ENCODE assay signal across 8 cellular contexts in genomic region chr1:160399544-160400283, GRCh38. TPM values are rescaled to one million over a fixed set of nuclear protein-coding genes. Genes with fewer than 3 reads are reported as not detected.
DNase-seq lines count a peak whose midpoint lies in the region; ATAC-seq and TF ChIP-seq lines count a peak whose summit lies in the region.

No MANE protein-coding gene starts in this region.

- H3K4me1 Mint-ChIP-seq in activated B cell treated with CpG ODN at 0.5 μM for 24 hours = peaks cover 42% of the 10 kb centered on the region

- intact Hi-C loops in activated B cell treated with CpG ODN at 0.5 μM for 24 hours (cut with micrococcal nuclease) (no loop called here), gastrocnemius medialis (cut with DNase I; ENCODE audit: low total_unique reads) (no loop called here)

- H3K9me2 ChIP-seq in hepatocyte (replicated peaks; ENCODE audit: insufficient read depth) = no peaks in the 10 kb centered on the region

- H3K27me3 Mint-ChIP-seq in activated B cell treated with CpG ODN at 0.5 μM for 24 hours = no peaks in the 10 kb centered on the region

- DNase-seq in activated B cell treated with CpG ODN at 0.5 μM for 24 hours (no peak), hepatocyte (ENCODE audit: low spot score) (no peak), gastrocnemius medialis (no peak), ACHN (no peak)

- no peak for TF ChIP-seq POLR2A in gastrocnemius medialis (IDR thresholded peaks at IDR 0.05)

- ATAC-seq in activated B cell treated with CpG ODN at 0.5 μM for 24 hours (ENCODE audit: low read depth) (no peak), gastrocnemius medialis (peak in 1 of 2 donors; percentile 16), GM18868 (IDR thresholded peaks at IDR 0.05; ENCODE audit: unreplicated experiment) (no peak), HG03520 (IDR thresholded peaks at IDR 0.05; ENCODE audit: unreplicated experiment) (no peak), HG03108 (IDR thresholded peaks at IDR 0.05; ENCODE audit: unreplicated experiment) (no peak)

- no peaks in the 10 kb centered on the region for H3K9me3 Mint-ChIP-seq in activated B cell treated with CpG ODN at 0.5 μM for 24 hours

- H3K79me2 ChIP-seq in hepatocyte = peaks cover 43% of the 10 kb centered on the region

- peak overlapping the region; percentile 92 for H2AFZ ChIP-seq in hepatocyte

- no peaks in the 10 kb centered on the region for H3K27me3 ChIP-seq in hepatocyte
- peaks cover 0 to 8% (median 3%) of the 10 kb centered on the region in 3 donors for H3K27me3 ChIP-seq in gastrocnemius medialis

- CTCF ChIA-PET in activated B cell treated with CpG ODN at 0.5 μM for 24 hours (lab: Charles Lee) = no interaction called here

- peak overlapping the region; percentile 71 for H3K4me3 Mint-ChIP-seq in activated B cell treated with CpG ODN at 0.5 μM for 24 hours

- peak overlapping the region; percentile 89 for H3K4me2 ChIP-seq in hepatocyte

- H3K36me3 ChIP-seq in ES-I3 (ENCODE audit: insufficient read depth, low read length) (no peaks in the 10 kb centered on the region), hepatocyte (replicated peaks; ENCODE audit: insufficient read depth, low read depth) (no peaks in the 10 kb centered on the region), gastrocnemius medialis (no peaks in the 10 kb centered on the region)

- H3K9me3 ChIP-seq in ES-I3 (ENCODE audit: control insufficient read depth, insufficient read depth, low read length) = no peaks in the 10 kb centered on the region
- no peaks in the 10 kb centered on the region for H3K9me3 ChIP-seq in hepatocyte (ENCODE audit: low read depth)
- H3K9me3 ChIP-seq in gastrocnemius medialis = no peaks in the 10 kb centered on the region

- in situ Hi-C loops in gastrocnemius medialis (cut with MboI; ENCODE audit: low sequenced_read_pairs in 4 of 4) = no loop called here
- in situ Hi-C loops in ACHN (cut with HindIII; ENCODE audit: low pct_ligation_motif_present, low pct_unique_long_range_greater_than_20kb, low sequenced_read_pairs) = no loop called here

- H3K4me1 ChIP-seq in ES-I3 (ENCODE audit: insufficient read depth, low read length) (peaks cover 42% of the 10 kb centered on the region), hepatocyte (ENCODE audit: insufficient read depth) (peaks cover 13% of the 10 kb centered on the region), gastrocnemius medialis (peaks cover 0 to 6% of the 10 kb centered on the region in 2 donors)

- POLR2A ChIA-PET in activated B cell treated with CpG ODN at 0.5 μM for 24 hours (lab: Charles Lee) = interaction anchor here (0.6 to 0.7 kb wide), 2 partner anchors 143 to 733 kb away, joined by 3 to 5 read pairs; no protein-coding TSS in a partner anchor

- H4K20me1 ChIP-seq in hepatocyte (ENCODE audit: insufficient read depth, poor library complexity, severe bottlenecking) = no peaks in the 10 kb centered on the region

- peak overlapping the region; percentile 82 for H3K27ac ChIP-seq in hepatocyte
- H3K27ac ChIP-seq in gastrocnemius medialis = peak overlapping the region in 1 of 4 donors; percentile 64

- 30% methylated on average over 19 of the region's 19 CpGs for WGBS in hepatocyte (ENCODE audit: low lambda C conversion rate, missing lambda C conversion rate)

- no peak overlapping the region for H3K27ac Mint-ChIP-seq in activated B cell treated with CpG ODN at 0.5 μM for 24 hours

- TF ChIP-seq CTCF in activated B cell treated with CpG ODN at 0.5 μM for 24 hours (IDR thresholded peaks at IDR 0.05) = no peak
- no peak for TF ChIP-seq CTCF in hepatocyte (IDR thresholded peaks at IDR 0.05; ENCODE audit: poor library complexity)
- no peak for TF ChIP-seq CTCF in gastrocnemius medialis (IDR thresholded peaks at IDR 0.05 in 4 of 5, conservative IDR thresholded peaks at IDR 0.05 in 1 of 5)

- H3K36me3 Mint-ChIP-seq in activated B cell treated with CpG ODN at 0.5 μM for 24 hours (ENCODE audit: low read depth) = no peaks in the 10 kb centered on the region

- H3K4me3 ChIP-seq in hepatocyte (peak overlapping the region; percentile 100), gastrocnemius medialis (peak overlapping the region; percentile 59 to 89 (median 70))

- peak overlapping the region; percentile 86 for H3K9ac ChIP-seq in ES-I3 (ENCODE audit: low read depth, low read length)

RNA-seq across cellular contexts. Expression of gene VANGL2, which starts 0.7 kb away (rescaled TPM):
- total RNA-seq in activated B cell treated with CpG ODN at 0.5 μM for 24 hours (4.1 and 5.5 TPM in 2 replicates), hepatocyte (9.7 and 10.9 TPM in 2 replicates), gastrocnemius medialis (1 to 10 TPM in 1 of 4 donors, under 1 TPM in 2, not detected in 1; 0.26 to 1.2 (median 0.78) TPM)
- 8.2 and 8.9 TPM in 2 replicates for polyA plus RNA-seq in hepatocyte

RNA-seq across cellular contexts. Expression of gene NHLH1, which starts 32.8 kb away (rescaled TPM):
- total RNA-seq in activated B cell treated with CpG ODN at 0.5 μM for 24 hours (0.46 and 0.71 TPM in 2 replicates), hepatocyte (0.13 TPM in 1 of 2 replicates, not detected in the other), gastrocnemius medialis (under 1 TPM in 1 of 4 donors, not detected in 3; 0.46 TPM)
- polyA plus RNA-seq in hepatocyte = not detected in 2 replicates

RNA-seq across cellular contexts. Expression of gene NCSTN, which starts 56.5 kb away (rescaled TPM):
- total RNA-seq in activated B cell treated with CpG ODN at 0.5 μM for 24 hours (108 and 118 TPM in 2 replicates), hepatocyte (90.3 and 103 TPM in 2 replicates), gastrocnemius medialis (10 to 100 TPM; 29.2 to 59.3 (median 33.2) TPM)
- 112 and 120 TPM in 2 replicates for polyA plus RNA-seq in hepatocyte

RNA-seq across cellular contexts. Expression of gene COPA, which starts 56.7 kb away (rescaled TPM):
- 161 and 174 TPM in 2 replicates for total RNA-seq in activated B cell treated with CpG ODN at 0.5 μM for 24 hours
- total RNA-seq in hepatocyte = 149 and 151 TPM in 2 replicates
- 138 and 141 TPM in 2 replicates for polyA plus RNA-seq in hepatocyte
- total RNA-seq in gastrocnemius medialis = 100 to 1,000 TPM in 1 of 4 donors, 10 to 100 TPM in 3; 59.0 to 103 (median 85.9) TPM
